ENCODE assay signal across 8 cellular contexts in the genomic region with DNA sequence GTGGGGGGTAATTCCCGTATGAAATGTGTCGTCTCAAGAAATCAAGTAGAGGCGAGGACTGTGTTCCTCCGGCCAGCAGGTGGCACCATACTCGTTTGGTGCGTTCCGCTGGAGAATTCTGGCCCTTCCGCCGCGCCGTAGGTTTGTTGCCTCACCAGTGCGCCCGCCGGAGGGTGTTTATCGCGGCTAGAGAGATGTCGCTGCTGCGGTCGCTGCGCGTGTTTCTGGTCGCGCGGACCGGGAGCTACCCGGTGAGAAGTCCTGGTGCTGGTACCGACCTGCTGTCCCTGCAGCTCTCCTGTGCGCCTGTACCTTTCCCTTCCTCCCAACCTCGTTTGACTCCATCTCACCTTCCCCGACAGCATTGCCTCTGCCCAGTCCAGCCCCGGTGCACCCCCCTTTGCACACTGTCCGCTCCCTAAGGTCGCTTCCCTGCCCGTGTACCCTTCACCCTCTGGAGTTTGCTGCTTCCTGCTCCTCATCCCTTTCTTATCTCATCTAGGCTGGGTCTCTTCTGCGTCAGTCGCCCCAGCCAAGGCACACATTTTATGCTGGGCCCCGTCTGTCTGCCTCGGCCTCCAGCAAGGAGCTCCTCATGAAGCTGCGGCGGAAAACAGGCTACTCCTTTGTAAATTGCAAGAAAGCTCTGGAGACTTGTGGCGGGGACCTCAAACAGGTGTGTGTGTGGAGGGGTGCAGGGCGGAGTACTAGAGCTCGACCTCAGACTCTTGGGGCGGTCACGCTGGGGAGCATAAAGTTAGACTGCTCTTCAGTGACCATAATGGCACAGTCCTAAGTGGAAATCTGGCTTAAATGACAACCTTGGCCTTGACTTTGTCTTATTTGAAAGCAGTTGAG. TPM values are rescaled to one million over a fixed set of nuclear protein-coding genes. Genes with fewer than 3 reads are reported as not detected.
DNase-seq lines count a peak whose midpoint lies in the region; ATAC-seq lines count a peak whose summit lies in the region.

Gene TSFM, plus strand, starts transcription at position 180 of the 858 bp plus-strand sequence. Its CDS starts 15 bp downstream, at position 195.

- DNase-seq in D341Med (ENCODE audit: low spot score) (peak; percentile 91), HUDEP-2 (lab: John Stamatoyannopoulos, UW; ENCODE audit: unreplicated experiment in 76 of 76) (peak; percentile 28 to 95 (median 89)), NOMO-1 treated with dmso at 0.1 percent for 144 hours (lab: John Stamatoyannopoulos, UW; ENCODE audit: unreplicated experiment) (peak; percentile 87), midbrain (lab: John Stamatoyannopoulos, UW) (peak; percentile 96)
- DNase-seq in activated CD8-positive, alpha-beta memory T cell treated with anti-CD3 and anti-CD28 coated beads, Interleukin-2, amount 50 U/mL, for 1 hour (ENCODE audit: extremely low read depth) = peak; percentile 96
- DNase-seq in stimulated activated CD8-positive, alpha-beta memory T cell treated with anti-CD3 and anti-CD28 coated beads, Interleukin-2, amount 100 ng/mL, for 1 hour (ENCODE audit: low read depth in 2 of 2) = peak; percentile 95 to 96

- peak; percentile 82 for ATAC-seq in GM21381 (IDR thresholded peaks at IDR 0.05; ENCODE audit: unreplicated experiment)

- in situ Hi-C loops in endometrial microvascular endothelial cells (cut with HindIII; ENCODE audit: inconsistent ontology term, low pct_unique_long_range_greater_than_20kb, low sequenced_read_pairs) = no loop called here

RNA-seq across cellular contexts. Expression of gene TSFM, which starts in this region (rescaled TPM):
- total RNA-seq in endometrial microvascular endothelial cells (ENCODE audit: inconsistent ontology term) = 45.9 TPM

Comparison
In these comparisons a context has a peak if more than half of its experiments do, and no peak if none do; other contexts are left out.
1. Peak in every context shown above with its lines: DNase-seq and ATAC-seq.